In the genomic region with DNA sequence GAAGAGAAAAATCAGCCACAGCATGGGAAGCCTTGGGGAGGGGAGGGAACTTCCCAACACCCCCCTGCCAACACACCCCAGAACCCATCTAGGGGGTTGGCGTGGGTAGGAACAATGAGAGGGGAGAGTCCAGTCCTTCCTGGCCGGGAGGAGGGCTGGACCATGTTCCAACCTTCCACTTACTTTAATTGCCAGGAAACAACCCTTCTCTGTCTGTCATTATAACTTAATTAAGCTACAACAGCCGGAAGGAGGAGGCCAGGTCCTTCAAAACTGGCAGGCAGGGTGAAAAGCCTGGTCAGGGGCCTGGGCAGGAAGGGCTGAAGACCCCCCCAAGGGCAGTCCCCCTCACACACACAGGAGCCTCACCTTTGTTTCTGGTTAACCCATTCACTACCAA, we compare ENCODE assay signal across 15 cellular contexts.
"Had no signal": no experiment of that assay in that cellular context is flagged by ENCODE, and none has a peak within 500 bp of the region (broad histone marks: within the 10 kb centered on the region; RNA-seq: fewer than 3 reads in every experiment).

No MANE protein-coding gene starts in this region.

- H3K9ac ChIP-seq: neural progenitor cell had no signal

- H3K4me3 Mint-ChIP-seq: activated CD4-positive, alpha-beta memory T cell treated with anti-CD3 and anti-CD28 coated beads for 36 hours; activated naive CD8-positive, alpha-beta T cell treated with anti-CD3 and anti-CD28 coated beads for 36 hours; activated T-cell treated with anti-CD3 and anti-CD28 coated beads, Interleukin-2, amount 50 U/mL, for 4 hours; endodermal cell; mesothelial cell of epicardium; neural progenitor cell had no signal

- ATAC-seq: activated T-cell treated with anti-CD3 and anti-CD28 coated beads, Interleukin-2, amount 50 U/mL, for 4 hours; lower lobe of right lung had no signal

- DNase-seq: activated CD4-positive, alpha-beta memory T cell treated with anti-CD3 and anti-CD28 coated beads for 36 hours; activated gamma-delta T cell; activated naive CD8-positive, alpha-beta T cell treated with anti-CD3 and anti-CD28 coated beads for 36 hours; activated T-cell treated with anti-CD3 and anti-CD28 coated beads, Interleukin-2, amount 50 U/mL, for 4 hours; cerebellar nuclear complex; endodermal cell; lower lobe of right lung; stimulated activated CD4-positive, alpha-beta T cell treated with anti-CD3 and anti-CD28 coated beads, Interleukin-1b, Interleukin-23, amount 100 ng/mL, for 48 hours; stimulated activated naive CD4-positive, alpha-beta T cell; substantia nigra; transverse colon had no signal

- H3K4me3 ChIP-seq: lower lobe of right lung, neural progenitor cell, right atrium auricular region, transverse colon had no signal

- H3K9me3 ChIP-seq: lower lobe of right lung, right atrium auricular region, transverse colon had no signal

- H2AFZ ChIP-seq: neural progenitor cell had no signal

- H3K4me1 ChIP-seq: lower lobe of right lung, right atrium auricular region had no signal

- H3K9me3 Mint-ChIP-seq: activated CD4-positive, alpha-beta memory T cell treated with anti-CD3 and anti-CD28 coated beads for 36 hours; activated naive CD8-positive, alpha-beta T cell treated with anti-CD3 and anti-CD28 coated beads for 36 hours; activated T-cell treated with anti-CD3 and anti-CD28 coated beads, Interleukin-2, amount 50 U/mL, for 4 hours; endodermal cell; mesothelial cell of epicardium; neural progenitor cell had no signal

- H3K36me3 Mint-ChIP-seq: activated CD4-positive, alpha-beta memory T cell treated with anti-CD3 and anti-CD28 coated beads for 36 hours; activated naive CD8-positive, alpha-beta T cell treated with anti-CD3 and anti-CD28 coated beads for 36 hours; mesothelial cell of epicardium; neural progenitor cell had no signal

- H3K27me3 ChIP-seq: neural progenitor cell, right atrium auricular region, transverse colon had no signal

- H3K27ac ChIP-seq: lower lobe of right lung, neural progenitor cell, right atrium auricular region, VCaP had no signal

- H3K27ac Mint-ChIP-seq: activated CD4-positive, alpha-beta memory T cell treated with anti-CD3 and anti-CD28 coated beads for 36 hours; activated naive CD8-positive, alpha-beta T cell treated with anti-CD3 and anti-CD28 coated beads for 36 hours; endodermal cell; mesothelial cell of epicardium had no signal

- H3K27me3 Mint-ChIP-seq: activated CD4-positive, alpha-beta memory T cell treated with anti-CD3 and anti-CD28 coated beads for 36 hours had no signal

- H3K36me3 ChIP-seq: lower lobe of right lung, neural progenitor cell, right atrium auricular region, transverse colon had no signal

- H3K4me2 ChIP-seq: neural progenitor cell had no signal

- H3K4me1 Mint-ChIP-seq: activated naive CD8-positive, alpha-beta T cell treated with anti-CD3 and anti-CD28 coated beads for 36 hours had no signal
